ENCODE assay signal across 1 cellular context in the genomic region with DNA sequence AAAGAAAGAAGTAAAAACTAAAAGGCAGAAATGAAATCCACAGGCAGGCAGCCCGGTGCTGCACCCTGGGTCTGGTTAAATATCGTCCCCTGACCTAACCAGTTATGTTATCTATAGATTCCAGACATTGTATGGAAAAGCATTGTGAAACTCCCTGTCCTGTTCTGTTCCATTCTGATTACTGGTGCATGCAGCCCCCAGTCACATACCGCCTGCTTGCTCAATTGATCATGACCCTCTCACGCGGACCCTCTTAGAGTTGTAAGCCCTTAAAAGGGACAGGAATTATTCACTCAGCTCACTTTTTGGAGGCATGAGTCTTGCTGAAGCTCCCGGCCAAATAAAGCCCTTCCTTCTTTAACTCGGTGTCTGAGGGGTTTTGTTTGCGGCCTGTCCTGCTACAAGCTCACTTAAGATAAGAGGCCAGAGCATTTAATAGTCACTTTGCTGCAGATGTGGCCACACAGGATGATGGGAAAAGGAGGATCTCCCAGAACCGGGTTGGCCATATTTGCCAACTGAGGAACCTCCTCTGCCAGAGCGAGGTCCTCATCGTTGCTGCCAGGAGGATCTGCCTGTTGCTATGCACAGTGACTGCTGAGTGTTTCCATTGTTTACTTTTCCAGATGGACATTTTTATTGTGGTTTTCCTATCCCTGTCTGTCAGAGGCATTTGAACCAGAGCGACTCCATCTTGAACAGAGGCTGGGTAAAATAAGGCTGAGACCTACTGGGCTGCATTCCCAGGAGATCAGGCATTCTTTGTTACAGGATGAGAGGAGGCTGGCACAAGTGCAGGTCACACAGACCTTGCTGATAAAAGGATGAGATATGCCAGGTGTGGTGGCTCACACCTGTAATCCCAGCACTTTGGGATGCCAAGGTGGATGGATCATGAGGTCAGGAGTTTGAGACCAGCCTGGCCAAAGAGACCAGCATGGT.
A peak's percentile ranks its signal among the peaks of the same experiment; 100 is the strongest.
TF ChIP-seq lines count a peak whose summit lies in the region.

No MANE protein-coding gene starts in this region.

TF ChIP-seq in K562, 482 proteins besides CTCF, POLR2A, EP300 and RAD21 (continued from another document and continues in another):
- TF ChIP-seq, protein P1, sequence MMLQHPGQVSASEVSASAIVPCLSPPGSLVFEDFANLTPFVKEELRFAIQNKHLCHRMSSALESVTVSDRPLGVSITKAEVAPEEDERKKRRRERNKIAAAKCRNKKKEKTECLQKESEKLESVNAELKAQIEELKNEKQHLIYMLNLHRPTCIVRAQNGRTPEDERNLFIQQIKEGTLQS (IDR thresholded peaks at IDR 0.05), result peak; percentile 51; the same call in 1 of the 2 replicates
- TF ChIP-seq, protein P1 (CRISPR knock-in tag; conservative IDR thresholded peaks at IDR 0.05), result no peak; the same call in 1 of the 2 replicates
- TF ChIP-seq, protein P2, sequence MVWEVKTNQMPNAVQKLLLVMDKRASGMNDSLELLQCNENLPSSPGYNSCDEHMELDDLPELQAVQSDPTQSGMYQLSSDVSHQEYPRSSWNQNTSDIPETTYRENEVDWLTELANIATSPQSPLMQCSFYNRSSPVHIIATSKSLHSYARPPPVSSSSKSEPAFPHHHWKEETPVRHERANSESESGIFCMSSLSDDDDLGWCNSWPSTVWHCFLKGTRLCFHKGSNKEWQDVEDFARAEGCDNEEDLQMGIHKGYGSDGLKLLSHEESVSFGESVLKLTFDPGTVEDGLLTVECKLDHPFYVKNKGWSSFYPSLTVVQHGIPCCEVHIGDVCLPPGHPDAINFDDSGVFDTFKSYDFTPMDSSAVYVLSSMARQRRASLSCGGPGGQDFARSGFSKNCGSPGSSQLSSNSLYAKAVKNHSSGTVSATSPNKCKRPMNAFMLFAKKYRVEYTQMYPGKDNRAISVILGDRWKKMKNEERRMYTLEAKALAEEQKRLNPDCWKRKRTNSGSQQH (CRISPR knock-in tag; IDR thresholded peaks at IDR 0.05), result peak; percentile 77; the same call in 1 of the 2 replicates
- TF ChIP-seq POLR2AphosphoS2 (IDR thresholded peaks at IDR 0.05; ENCODE audit: low read length) (no peak), CHD4 (IDR thresholded peaks at IDR 0.05; ENCODE audit: insufficient read depth, insufficient replicate concordance, low read depth, low read length, poor library complexity, severe bottlenecking) (no peak), TARDBP (IDR thresholded peaks at IDR 0.05) (peak; percentile 83; the same call in 1 of the 2 replicates), HMG20B (CRISPR knock-in tag; IDR thresholded peaks at IDR 0.05) (no peak), ERF (CRISPR knock-in tag; IDR thresholded peaks at IDR 0.05) (peak; percentile 96), RBM25 (IDR thresholded peaks at IDR 0.05; ENCODE audit: low read depth, low read length, severe bottlenecking) (no peak), SAP30 (IDR thresholded peaks at IDR 0.05; ENCODE audit: borderline replicate concordance, insufficient read depth, low read depth, low read length, poor library complexity, severe bottlenecking) (no peak), MAFF (IDR thresholded peaks at IDR 0.05; ENCODE audit: low read length) (no peak), RNF2 (IDR thresholded peaks at IDR 0.05) (peak; percentile 32; the same call in 1 of the 2 replicates), TRIM24 (IDR thresholded peaks at IDR 0.05) (peak; percentile 97 to 98), ZKSCAN3 (CRISPR knock-in tag; IDR thresholded peaks at IDR 0.05) (peak; percentile 72), PURB (CRISPR knock-in tag; IDR thresholded peaks at IDR 0.05; ENCODE audit: low read depth) (no peak), ETV6 (IDR thresholded peaks at IDR 0.05; ENCODE audit: borderline replicate concordance in 1 of 2, low read depth in 2 of 2, low read length in 1 of 2) (no peak), ETV6 (CRISPR knock-in tag; IDR thresholded peaks at IDR 0.05; ENCODE audit: borderline replicate concordance) (no peak), CEBPB (tag; IDR thresholded peaks at IDR 0.05) (peak; percentile 99), NCOA6 (IDR thresholded peaks at IDR 0.05) (no peak), SMARCB1 (IDR thresholded peaks at IDR 0.05; ENCODE audit: insufficient read length, low read depth) (no peak), NR2F6 (CRISPR knock-in tag; IDR thresholded peaks at IDR 0.05) (peak; percentile 98), RBM22 (IDR thresholded peaks at IDR 0.05; ENCODE audit: low read depth, low read length, poor library complexity, severe bottlenecking) (no peak), COPS2 (conservative IDR thresholded peaks at IDR 0.05) (no peak), PYGO2 (tag; IDR thresholded peaks at IDR 0.05) (peak; percentile 93), DDX20 (tag; IDR thresholded peaks at IDR 0.05; ENCODE audit: low read depth) (peak; percentile 98), CHCHD3 (CRISPR knock-in tag; IDR thresholded peaks at IDR 0.05) (no peak), BCL6 (CRISPR knock-in tag; IDR thresholded peaks at IDR 0.05) (peak; percentile 95), KDM5B (IDR thresholded peaks at IDR 0.05; ENCODE audit: insufficient replicate concordance, low read depth, low read length) (no peak), ZKSCAN8 (CRISPR knock-in tag; IDR thresholded peaks at IDR 0.05) (peak; percentile 91), BMI1 (IDR thresholded peaks at IDR 0.05; ENCODE audit: low read length) (no peak)
- TF ChIP-seq, protein P3, sequence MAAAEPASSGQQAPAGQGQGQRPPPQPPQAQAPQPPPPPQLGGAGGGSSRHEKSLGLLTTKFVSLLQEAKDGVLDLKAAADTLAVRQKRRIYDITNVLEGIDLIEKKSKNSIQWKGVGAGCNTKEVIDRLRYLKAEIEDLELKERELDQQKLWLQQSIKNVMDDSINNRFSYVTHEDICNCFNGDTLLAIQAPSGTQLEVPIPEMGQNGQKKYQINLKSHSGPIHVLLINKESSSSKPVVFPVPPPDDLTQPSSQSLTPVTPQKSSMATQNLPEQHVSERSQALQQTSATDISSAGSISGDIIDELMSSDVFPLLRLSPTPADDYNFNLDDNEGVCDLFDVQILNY (CRISPR knock-in tag; IDR thresholded peaks at IDR 0.05), result no peak
- TF ChIP-seq, protein P4, sequence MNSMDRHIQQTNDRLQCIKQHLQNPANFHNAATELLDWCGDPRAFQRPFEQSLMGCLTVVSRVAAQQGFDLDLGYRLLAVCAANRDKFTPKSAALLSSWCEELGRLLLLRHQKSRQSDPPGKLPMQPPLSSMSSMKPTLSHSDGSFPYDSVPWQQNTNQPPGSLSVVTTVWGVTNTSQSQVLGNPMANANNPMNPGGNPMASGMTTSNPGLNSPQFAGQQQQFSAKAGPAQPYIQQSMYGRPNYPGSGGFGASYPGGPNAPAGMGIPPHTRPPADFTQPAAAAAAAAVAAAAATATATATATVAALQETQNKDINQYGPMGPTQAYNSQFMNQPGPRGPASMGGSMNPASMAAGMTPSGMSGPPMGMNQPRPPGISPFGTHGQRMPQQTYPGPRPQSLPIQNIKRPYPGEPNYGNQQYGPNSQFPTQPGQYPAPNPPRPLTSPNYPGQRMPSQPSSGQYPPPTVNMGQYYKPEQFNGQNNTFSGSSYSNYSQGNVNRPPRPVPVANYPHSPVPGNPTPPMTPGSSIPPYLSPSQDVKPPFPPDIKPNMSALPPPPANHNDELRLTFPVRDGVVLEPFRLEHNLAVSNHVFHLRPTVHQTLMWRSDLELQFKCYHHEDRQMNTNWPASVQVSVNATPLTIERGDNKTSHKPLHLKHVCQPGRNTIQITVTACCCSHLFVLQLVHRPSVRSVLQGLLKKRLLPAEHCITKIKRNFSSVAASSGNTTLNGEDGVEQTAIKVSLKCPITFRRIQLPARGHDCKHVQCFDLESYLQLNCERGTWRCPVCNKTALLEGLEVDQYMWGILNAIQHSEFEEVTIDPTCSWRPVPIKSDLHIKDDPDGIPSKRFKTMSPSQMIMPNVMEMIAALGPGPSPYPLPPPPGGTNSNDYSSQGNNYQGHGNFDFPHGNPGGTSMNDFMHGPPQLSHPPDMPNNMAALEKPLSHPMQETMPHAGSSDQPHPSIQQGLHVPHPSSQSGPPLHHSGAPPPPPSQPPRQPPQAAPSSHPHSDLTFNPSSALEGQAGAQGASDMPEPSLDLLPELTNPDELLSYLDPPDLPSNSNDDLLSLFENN (IDR thresholded peaks at IDR 0.05; ENCODE audit: low read depth in 2 of 2, low read length in 2 of 2), result peak in 1 of 2 experiments; percentile 89; a peak in 2 of 4 replicates
- TF ChIP-seq, protein P5, sequence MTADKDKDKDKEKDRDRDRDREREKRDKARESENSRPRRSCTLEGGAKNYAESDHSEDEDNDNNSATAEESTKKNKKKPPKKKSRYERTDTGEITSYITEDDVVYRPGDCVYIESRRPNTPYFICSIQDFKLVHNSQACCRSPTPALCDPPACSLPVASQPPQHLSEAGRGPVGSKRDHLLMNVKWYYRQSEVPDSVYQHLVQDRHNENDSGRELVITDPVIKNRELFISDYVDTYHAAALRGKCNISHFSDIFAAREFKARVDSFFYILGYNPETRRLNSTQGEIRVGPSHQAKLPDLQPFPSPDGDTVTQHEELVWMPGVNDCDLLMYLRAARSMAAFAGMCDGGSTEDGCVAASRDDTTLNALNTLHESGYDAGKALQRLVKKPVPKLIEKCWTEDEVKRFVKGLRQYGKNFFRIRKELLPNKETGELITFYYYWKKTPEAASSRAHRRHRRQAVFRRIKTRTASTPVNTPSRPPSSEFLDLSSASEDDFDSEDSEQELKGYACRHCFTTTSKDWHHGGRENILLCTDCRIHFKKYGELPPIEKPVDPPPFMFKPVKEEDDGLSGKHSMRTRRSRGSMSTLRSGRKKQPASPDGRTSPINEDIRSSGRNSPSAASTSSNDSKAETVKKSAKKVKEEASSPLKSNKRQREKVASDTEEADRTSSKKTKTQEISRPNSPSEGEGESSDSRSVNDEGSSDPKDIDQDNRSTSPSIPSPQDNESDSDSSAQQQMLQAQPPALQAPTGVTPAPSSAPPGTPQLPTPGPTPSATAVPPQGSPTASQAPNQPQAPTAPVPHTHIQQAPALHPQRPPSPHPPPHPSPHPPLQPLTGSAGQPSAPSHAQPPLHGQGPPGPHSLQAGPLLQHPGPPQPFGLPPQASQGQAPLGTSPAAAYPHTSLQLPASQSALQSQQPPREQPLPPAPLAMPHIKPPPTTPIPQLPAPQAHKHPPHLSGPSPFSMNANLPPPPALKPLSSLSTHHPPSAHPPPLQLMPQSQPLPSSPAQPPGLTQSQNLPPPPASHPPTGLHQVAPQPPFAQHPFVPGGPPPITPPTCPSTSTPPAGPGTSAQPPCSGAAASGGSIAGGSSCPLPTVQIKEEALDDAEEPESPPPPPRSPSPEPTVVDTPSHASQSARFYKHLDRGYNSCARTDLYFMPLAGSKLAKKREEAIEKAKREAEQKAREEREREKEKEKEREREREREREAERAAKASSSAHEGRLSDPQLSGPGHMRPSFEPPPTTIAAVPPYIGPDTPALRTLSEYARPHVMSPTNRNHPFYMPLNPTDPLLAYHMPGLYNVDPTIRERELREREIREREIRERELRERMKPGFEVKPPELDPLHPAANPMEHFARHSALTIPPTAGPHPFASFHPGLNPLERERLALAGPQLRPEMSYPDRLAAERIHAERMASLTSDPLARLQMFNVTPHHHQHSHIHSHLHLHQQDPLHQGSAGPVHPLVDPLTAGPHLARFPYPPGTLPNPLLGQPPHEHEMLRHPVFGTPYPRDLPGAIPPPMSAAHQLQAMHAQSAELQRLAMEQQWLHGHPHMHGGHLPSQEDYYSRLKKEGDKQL (CRISPR knock-in tag; IDR thresholded peaks at IDR 0.05; ENCODE audit: borderline replicate concordance), result peak; percentile 49; the same call in 1 of the 2 replicates
- TF ChIP-seq, protein P6, sequence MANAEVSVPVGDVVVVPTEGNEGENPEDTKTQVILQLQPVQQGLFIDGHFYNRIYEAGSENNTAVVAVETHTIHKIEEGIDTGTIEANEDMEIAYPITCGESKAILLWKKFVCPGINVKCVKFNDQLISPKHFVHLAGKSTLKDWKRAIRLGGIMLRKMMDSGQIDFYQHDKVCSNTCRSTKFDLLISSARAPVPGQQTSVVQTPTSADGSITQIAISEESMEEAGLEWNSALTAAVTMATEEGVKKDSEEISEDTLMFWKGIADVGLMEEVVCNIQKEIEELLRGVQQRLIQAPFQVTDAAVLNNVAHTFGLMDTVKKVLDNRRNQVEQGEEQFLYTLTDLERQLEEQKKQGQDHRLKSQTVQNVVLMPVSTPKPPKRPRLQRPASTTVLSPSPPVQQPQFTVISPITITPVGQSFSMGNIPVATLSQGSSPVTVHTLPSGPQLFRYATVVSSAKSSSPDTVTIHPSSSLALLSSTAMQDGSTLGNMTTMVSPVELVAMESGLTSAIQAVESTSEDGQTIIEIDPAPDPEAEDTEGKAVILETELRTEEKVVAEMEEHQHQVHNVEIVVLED (CRISPR knock-in tag; IDR thresholded peaks at IDR 0.05), result peak; percentile 49; the same call in 1 of the 2 replicates
- TF ChIP-seq, protein P7, sequence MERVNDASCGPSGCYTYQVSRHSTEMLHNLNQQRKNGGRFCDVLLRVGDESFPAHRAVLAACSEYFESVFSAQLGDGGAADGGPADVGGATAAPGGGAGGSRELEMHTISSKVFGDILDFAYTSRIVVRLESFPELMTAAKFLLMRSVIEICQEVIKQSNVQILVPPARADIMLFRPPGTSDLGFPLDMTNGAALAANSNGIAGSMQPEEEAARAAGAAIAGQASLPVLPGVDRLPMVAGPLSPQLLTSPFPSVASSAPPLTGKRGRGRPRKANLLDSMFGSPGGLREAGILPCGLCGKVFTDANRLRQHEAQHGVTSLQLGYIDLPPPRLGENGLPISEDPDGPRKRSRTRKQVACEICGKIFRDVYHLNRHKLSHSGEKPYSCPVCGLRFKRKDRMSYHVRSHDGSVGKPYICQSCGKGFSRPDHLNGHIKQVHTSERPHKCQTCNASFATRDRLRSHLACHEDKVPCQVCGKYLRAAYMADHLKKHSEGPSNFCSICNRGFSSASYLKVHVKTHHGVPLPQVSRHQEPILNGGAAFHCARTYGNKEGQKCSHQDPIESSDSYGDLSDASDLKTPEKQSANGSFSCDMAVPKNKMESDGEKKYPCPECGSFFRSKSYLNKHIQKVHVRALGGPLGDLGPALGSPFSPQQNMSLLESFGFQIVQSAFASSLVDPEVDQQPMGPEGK (CRISPR knock-in tag; IDR thresholded peaks at IDR 0.05; ENCODE audit: borderline replicate concordance), result peak; percentile 71; the same call in 1 of the 2 replicates
- TF ChIP-seq, protein P8, sequence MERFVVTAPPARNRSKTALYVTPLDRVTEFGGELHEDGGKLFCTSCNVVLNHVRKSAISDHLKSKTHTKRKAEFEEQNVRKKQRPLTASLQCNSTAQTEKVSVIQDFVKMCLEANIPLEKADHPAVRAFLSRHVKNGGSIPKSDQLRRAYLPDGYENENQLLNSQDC (CRISPR knock-in tag; IDR thresholded peaks at IDR 0.05), result no peak
- TF ChIP-seq, protein P9, sequence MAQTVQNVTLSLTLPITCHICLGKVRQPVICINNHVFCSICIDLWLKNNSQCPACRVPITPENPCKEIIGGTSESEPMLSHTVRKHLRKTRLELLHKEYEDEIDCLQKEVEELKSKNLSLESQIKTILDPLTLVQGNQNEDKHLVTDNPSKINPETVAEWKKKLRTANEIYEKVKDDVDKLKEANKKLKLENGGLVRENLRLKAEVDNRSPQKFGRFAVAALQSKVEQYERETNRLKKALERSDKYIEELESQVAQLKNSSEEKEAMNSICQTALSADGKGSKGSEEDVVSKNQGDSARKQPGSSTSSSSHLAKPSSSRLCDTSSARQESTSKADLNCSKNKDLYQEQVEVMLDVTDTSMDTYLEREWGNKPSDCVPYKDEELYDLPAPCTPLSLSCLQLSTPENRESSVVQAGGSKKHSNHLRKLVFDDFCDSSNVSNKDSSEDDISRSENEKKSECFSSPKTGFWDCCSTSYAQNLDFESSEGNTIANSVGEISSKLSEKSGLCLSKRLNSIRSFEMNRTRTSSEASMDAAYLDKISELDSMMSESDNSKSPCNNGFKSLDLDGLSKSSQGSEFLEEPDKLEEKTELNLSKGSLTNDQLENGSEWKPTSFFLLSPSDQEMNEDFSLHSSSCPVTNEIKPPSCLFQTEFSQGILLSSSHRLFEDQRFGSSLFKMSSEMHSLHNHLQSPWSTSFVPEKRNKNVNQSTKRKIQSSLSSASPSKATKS (CRISPR knock-in tag; IDR thresholded peaks at IDR 0.05), result peak; percentile 81; the same call in 1 of the 2 replicates
